Comparison of ENCODE assay signal across 10 cellular contexts in genomic region chr12:4145990-4146859, GRCh38.
DNase-seq lines count a peak whose midpoint lies in the region; ATAC-seq and TF ChIP-seq lines count a peak whose summit lies in the region.
"Had no signal": no experiment of that assay in that cellular context is flagged by ENCODE, and none has a peak within 500 bp of the region (broad histone marks: within the 10 kb centered on the region; RNA-seq: fewer than 3 reads in every experiment).

No MANE protein-coding gene starts in this region.

- H3K4me1 Mint-ChIP-seq in MCF 10A (ENCODE audit: insufficient read depth, unreplicated experiment) (peaks cover 5% of the 10 kb centered on the region), natural killer cell (peaks cover 14 to 19% of the 10 kb centered on the region in 2 donors)
- H3K4me1 Mint-ChIP-seq in activated T-cell treated with anti-CD3 and anti-CD28 coated beads, Interleukin-2, amount 50 U/mL, for 24 hours (ENCODE audit: low read depth): peaks cover 89% of the 10 kb centered on the region

- H3K9me3 ChIP-seq in mammary epithelial cell (replicated peaks; ENCODE audit: insufficient read depth, low read length) (no peaks in the 10 kb centered on the region), adrenal gland (replicated peaks in 1 of 3) (no peaks in the 10 kb centered on the region), mucosa of descending colon (no peaks in the 10 kb centered on the region)

- H3K36me3 Mint-ChIP-seq in MCF 10A (ENCODE audit: insufficient read depth, unreplicated experiment) (no peaks in the 10 kb centered on the region), natural killer cell (no peaks in the 10 kb centered on the region)
- no peaks in the 10 kb centered on the region for H3K36me3 Mint-ChIP-seq in activated T-cell treated with anti-CD3 and anti-CD28 coated beads, Interleukin-2, amount 50 U/mL, for 24 hours (ENCODE audit: low read depth)

- intact Hi-C loops in mammary epithelial cell (cut with micrococcal nuclease): no loop called here
- intact Hi-C loops in MCF 10A (cut with micrococcal nuclease): no loop called here
- intact Hi-C loops in natural killer cell (cut with micrococcal nuclease): no loop called here
- intact Hi-C loops in adrenal gland (cut with DNase I): no loop called here
- intact Hi-C loops in Right ventricle myocardium inferior (cut with DNase I): no loop called here
- intact Hi-C loops in mucosa of descending colon (cut with DNase I, micrococcal nuclease): no loop called here

- H3K9me3 Mint-ChIP-seq in MCF 10A (ENCODE audit: unreplicated experiment) (peaks cover 2% of the 10 kb centered on the region), natural killer cell (no peaks in the 10 kb centered on the region)
- no peaks in the 10 kb centered on the region for H3K9me3 Mint-ChIP-seq in activated T-cell treated with anti-CD3 and anti-CD28 coated beads, Interleukin-2, amount 50 U/mL, for 24 hours
- H3K9me3 Mint-ChIP-seq: dendritic cell treated with granulocyte-macrophage colony-stimulating factor and Interleukin-4, amounts not matched to agents 40 ng/mL and 50 ng/mL, for 4 days had no signal

- H3K79me2 ChIP-seq in mammary epithelial cell (ENCODE audit: insufficient read depth, low read length): no peaks in the 10 kb centered on the region

- no peak overlapping the region for H3K27ac Mint-ChIP-seq in MCF 10A (ENCODE audit: low read depth, unreplicated experiment)
- peak overlapping the region; percentile 99 for H3K27ac Mint-ChIP-seq in activated T-cell treated with anti-CD3 and anti-CD28 coated beads, Interleukin-2, amount 50 U/mL, for 24 hours
- H3K27ac Mint-ChIP-seq in natural killer cell: peak overlapping the region; percentile 26 to 30
- H3K27ac Mint-ChIP-seq: dendritic cell treated with granulocyte-macrophage colony-stimulating factor and Interleukin-4, amounts not matched to agents 40 ng/mL and 50 ng/mL, for 4 days had no signal

- no TSS peak for BruUV-seq in mammary epithelial cell (replicated peaks; lab: Mats Ljungman, UMichigan)
- no TSS peak for BruUV-seq in MCF 10A (replicated peaks; lab: Mats Ljungman, UMichigan)

- no peak overlapping the region for H3K9ac ChIP-seq in mammary epithelial cell (ENCODE audit: insufficient read depth, low read length)

- peak; percentile 25 for DNase-seq in mammary epithelial cell
- DNase-seq in MCF 10A (ENCODE audit: unreplicated experiment): no peak
- DNase-seq in activated T-cell treated with anti-CD3 and anti-CD28 coated beads, Interleukin-2, amount 50 U/mL, for 24 hours: peak; percentile 84
- DNase-seq in natural killer cell: no peak
- no peak for DNase-seq in adrenal gland
- no peak for DNase-seq in NCI-H82 treated with DMSO at 0.1 percent for 48 hours (lab: John Stamatoyannopoulos, UW; ENCODE audit: unreplicated experiment)
- no peak for DNase-seq in Right ventricle myocardium inferior (ENCODE audit: missing footprints)
- DNase-seq in mucosa of descending colon: no peak
- DNase-seq: PC-3 had no signal

- H3K27me3 ChIP-seq in mammary epithelial cell (ENCODE audit: insufficient read depth, low read length): no peaks in the 10 kb centered on the region
- no peaks in the 10 kb centered on the region for H3K27me3 ChIP-seq in adrenal gland

- H3K4me2 ChIP-seq in mammary epithelial cell (ENCODE audit: insufficient read depth, low read depth, low read length): no peak overlapping the region

- in situ Hi-C loops in mammary epithelial cell (cut with MboI; ENCODE audit: low sequenced_read_pairs in 2 of 2): no loop called here

- TF ChIP-seq CTCF in mammary epithelial cell (conservative IDR thresholded peaks at IDR 0.05 in 1 of 2, IDR thresholded peaks at IDR 0.05 in 1 of 2; ENCODE audit: extremely low read depth in 1 of 2, insufficient read depth in 1 of 2, low read depth in 1 of 2, low read length in 2 of 2) (no peak), MCF 10A (IDR thresholded peaks at IDR 0.05; ENCODE audit: unreplicated experiment) (no peak), natural killer cell (IDR thresholded peaks at IDR 0.05) (no peak), adrenal gland (IDR thresholded peaks at IDR 0.05) (no peak), mucosa of descending colon (IDR thresholded peaks at IDR 0.05) (no peak)

- H3K4me3 ChIP-seq in mammary epithelial cell (replicated peaks in 1 of 3; ENCODE audit: insufficient read depth in 1 of 3, low read depth in 2 of 3, low read length in 3 of 3) (no peak overlapping the region), adrenal gland (no peak overlapping the region), mucosa of descending colon (no peak overlapping the region)

- peaks cover 18% of the 10 kb centered on the region for H3K4me1 ChIP-seq in mammary epithelial cell (ENCODE audit: insufficient read depth, low read length)
- no peaks in the 10 kb centered on the region for H3K4me1 ChIP-seq in adrenal gland (replicated peaks in 1 of 2)
- peaks cover 12% of the 10 kb centered on the region for H3K4me1 ChIP-seq in mucosa of descending colon (ENCODE audit: low read depth)

- H3K27me3 Mint-ChIP-seq in MCF 10A (ENCODE audit: insufficient read depth, unreplicated experiment): no peaks in the 10 kb centered on the region
- H3K27me3 Mint-ChIP-seq in activated T-cell treated with anti-CD3 and anti-CD28 coated beads, Interleukin-2, amount 50 U/mL, for 24 hours: no peaks in the 10 kb centered on the region
- no peaks in the 10 kb centered on the region for H3K27me3 Mint-ChIP-seq in natural killer cell (ENCODE audit: low read depth in 2 of 2)

- H3K27ac ChIP-seq in mammary epithelial cell (ENCODE audit: insufficient read depth, low read depth, low read length) (no peak overlapping the region), adrenal gland (no peak overlapping the region)

- ATAC-seq in natural killer cell: no peak
- ATAC-seq in Right ventricle myocardium inferior: no peak
- no peak for ATAC-seq in mucosa of descending colon
- ATAC-seq: PC-3 had no signal

- TF ChIP-seq POLR2A in adrenal gland (IDR thresholded peaks at IDR 0.05): no peak

- WGBS in mammary epithelial cell (ENCODE audit: low coverage, missing lambda C conversion rate): 76% methylated on average over 15 of the region's 15 CpGs
- WGBS in adrenal gland, 4 donors: 73 to 87% (median 77%) methylated on average over 15 of the region's 15 CpGs

- dilution Hi-C loops in mammary epithelial cell (cut with HindIII; ENCODE audit: low sequenced_read_pairs): no loop called here

- H3K36me3 ChIP-seq in mammary epithelial cell (ENCODE audit: insufficient read depth, low read length): no peaks in the 10 kb centered on the region
- H3K36me3 ChIP-seq in adrenal gland (replicated peaks in 1 of 2): no peaks in the 10 kb centered on the region
- H3K36me3 ChIP-seq in mucosa of descending colon (ENCODE audit: low read depth): no peaks in the 10 kb centered on the region

- H4K20me1 ChIP-seq in mammary epithelial cell (ENCODE audit: insufficient read depth, low read length): no peaks in the 10 kb centered on the region

- CTCF ChIA-PET in mammary epithelial cell (lab: Charles Lee; ENCODE audit: low non-redundant PET) (no interaction called here), MCF 10A (lab: Yijun Ruan, JAX) (interaction anchor here (0.6 to 0.7 kb wide), 2 partner anchors 132 to 256 kb away, joined by 3 read pairs; no protein-coding TSS in a partner anchor)

- no peak overlapping the region for H3K4me3 Mint-ChIP-seq in MCF 10A (ENCODE audit: unreplicated experiment)
- peak overlapping the region; percentile 45 for H3K4me3 Mint-ChIP-seq in activated T-cell treated with anti-CD3 and anti-CD28 coated beads, Interleukin-2, amount 50 U/mL, for 24 hours
- no peak overlapping the region for H3K4me3 Mint-ChIP-seq in natural killer cell
- H3K4me3 Mint-ChIP-seq: dendritic cell treated with granulocyte-macrophage colony-stimulating factor and Interleukin-4, amounts not matched to agents 40 ng/mL and 50 ng/mL, for 4 days had no signal

- POLR2A ChIA-PET in MCF 10A (lab: Yijun Ruan, JAX): no interaction called here

- no peak overlapping the region for H2AFZ ChIP-seq in mammary epithelial cell (ENCODE audit: low read depth, low read length)

Comparison
In these comparisons a context has a peak if more than half of its experiments do, and no peak if none do; other contexts are left out.
1. DNase-seq: peak in mammary epithelial cell (single experiment) and activated T-cell treated with anti-CD3 and anti-CD28 coated beads, Interleukin-2, amount 50 U/mL, for 24 hours (single experiment); none in MCF 10A (single experiment), natural killer cell (single experiment), adrenal gland (0 of 7), NCI-H82 treated with DMSO at 0.1 percent for 48 hours (single experiment), Right ventricle myocardium inferior (single experiment) and mucosa of descending colon (0 of 3).